In genomic region chr10:42754155-42755027, GRCh38 we compare ENCODE assay signal across 8 cellular contexts. TPM values are rescaled to one million over a fixed set of nuclear protein-coding genes. Genes with fewer than 3 reads are reported as not detected.
DNase-seq lines count a peak whose midpoint lies in the region; ATAC-seq, FAIRE-seq and TF ChIP-seq lines count a peak whose summit lies in the region.

No MANE protein-coding gene starts in this region.

- no peak overlapping the region for H3K27ac Mint-ChIP-seq in immature natural killer cell

- peak overlapping the region in 3 of 4 donors; percentile 1 to 21 (median 15) for H3K27ac ChIP-seq in body of pancreas

- no peaks in the 10 kb centered on the region for H3K9me3 Mint-ChIP-seq in immature natural killer cell

- no peaks in the 10 kb centered on the region for H3K27me3 ChIP-seq in body of pancreas

- no peak for FAIRE-seq in GM12892 (lab: Jason Lieb, UNC)

- peak; percentile 15 to 53 (median 28) for TF ChIP-seq POLR2A in body of pancreas (IDR thresholded peaks at IDR 0.05)
- no peak for TF ChIP-seq POLR2A in GM12892 (IDR thresholded peaks at IDR 0.05; ENCODE audit: low read depth, low read length)

- TF ChIP-seq CTCF in body of pancreas (IDR thresholded peaks at IDR 0.05) = no peak

- H3K9me3 ChIP-seq in body of pancreas = no peaks in the 10 kb centered on the region

- 1 to 11% methylated on average over 15 to 88 of the region's 89 CpGs for whole genome bisulfite sequencing in body of pancreas, 2 donors

- H3K27me3 Mint-ChIP-seq in immature natural killer cell (ENCODE audit: low read depth in 3 of 3) = peaks cover 8 to 35% (median 12%) of the 10 kb centered on the region in 3 donors

- no peaks in the 10 kb centered on the region for H3K36me3 Mint-ChIP-seq in immature natural killer cell

- intact Hi-C loops in body of pancreas (cut with DNase I) = loop anchor here (10.0 kb wide), 1 partner anchor 350 kb away; no protein-coding TSS in a partner anchor

- ATAC-seq in body of pancreas = peak; percentile 39

- H3K36me3 ChIP-seq in body of pancreas (replicated peaks in 1 of 2; ENCODE audit: insufficient read depth in 1 of 2, low read depth in 2 of 2) = no peaks in the 10 kb centered on the region

- peak overlapping the region; percentile 74 to 85 (median 81) for H3K4me3 Mint-ChIP-seq in immature natural killer cell

- peaks cover 34% of the 10 kb centered on the region for H3K4me1 ChIP-seq in body of pancreas

- peaks cover 5 to 16% of the 10 kb centered on the region in 2 donors for H3K4me1 Mint-ChIP-seq in immature natural killer cell

- H3K4me3 ChIP-seq in body of pancreas = peak overlapping the region; percentile 27 to 69

- peak; percentile 50 for DNase-seq in GM03348 (ENCODE audit: low spot score)
- DNase-seq in RPMI7951 (ENCODE audit: low read depth) = peak; percentile 16
- peak; percentile 43 to 65 (median 58) for DNase-seq in body of pancreas
- DNase-seq in immature natural killer cell = peak; percentile 10 to 20 (median 14)
- DNase-seq in stimulated activated CD4-positive, alpha-beta T cell treated with anti-CD3 and anti-CD28 coated beads, Interleukin-2, amount 100 ng/mL, for 24 hours = peak; percentile 31
- no peak for DNase-seq in GM12892 (ENCODE audit: insufficient read length)
- no peak for DNase-seq in anterior cingulate cortex (lab: John Stamatoyannopoulos, UW)
- no peak for DNase-seq in Ammon's horn (ENCODE audit: low spot score)

RNA-seq across cellular contexts. Expression of gene BMS1, which starts 28.2 kb away (rescaled TPM):
- 9.9 and 10.3 TPM in 2 replicates for total RNA-seq in RPMI7951 (2014; rRNA removed; shearing (Covaris generic))
- total RNA-seq in body of pancreas = 1 to 10 TPM; 8.0 to 8.6 TPM
- polyA plus RNA-seq in immature natural killer cell = 10 to 100 TPM in 1 of 3 donors, 1 to 10 TPM in 2; 4.7 to 11.7 (median 6.3) TPM
- polyA plus RNA-seq in GM12892 (2012; ENCODE audit: missing spikeins) = 14.0 TPM

Comparison
In these comparisons a context has a peak if more than half of its experiments do, and no peak if none do; other contexts are left out.
1. DNase-seq: peak in GM03348 (single experiment), RPMI7951 (single experiment), body of pancreas (4 of 4), immature natural killer cell (3 of 3) and stimulated activated CD4-positive, alpha-beta T cell treated with anti-CD3 and anti-CD28 coated beads, Interleukin-2, amount 100 ng/mL, for 24 hours (2 of 2); none in GM12892 (single experiment), anterior cingulate cortex (0 of 58) and Ammon's horn (single experiment).